Comparison of ENCODE assay signal across 8 cellular contexts in the genomic region with DNA sequence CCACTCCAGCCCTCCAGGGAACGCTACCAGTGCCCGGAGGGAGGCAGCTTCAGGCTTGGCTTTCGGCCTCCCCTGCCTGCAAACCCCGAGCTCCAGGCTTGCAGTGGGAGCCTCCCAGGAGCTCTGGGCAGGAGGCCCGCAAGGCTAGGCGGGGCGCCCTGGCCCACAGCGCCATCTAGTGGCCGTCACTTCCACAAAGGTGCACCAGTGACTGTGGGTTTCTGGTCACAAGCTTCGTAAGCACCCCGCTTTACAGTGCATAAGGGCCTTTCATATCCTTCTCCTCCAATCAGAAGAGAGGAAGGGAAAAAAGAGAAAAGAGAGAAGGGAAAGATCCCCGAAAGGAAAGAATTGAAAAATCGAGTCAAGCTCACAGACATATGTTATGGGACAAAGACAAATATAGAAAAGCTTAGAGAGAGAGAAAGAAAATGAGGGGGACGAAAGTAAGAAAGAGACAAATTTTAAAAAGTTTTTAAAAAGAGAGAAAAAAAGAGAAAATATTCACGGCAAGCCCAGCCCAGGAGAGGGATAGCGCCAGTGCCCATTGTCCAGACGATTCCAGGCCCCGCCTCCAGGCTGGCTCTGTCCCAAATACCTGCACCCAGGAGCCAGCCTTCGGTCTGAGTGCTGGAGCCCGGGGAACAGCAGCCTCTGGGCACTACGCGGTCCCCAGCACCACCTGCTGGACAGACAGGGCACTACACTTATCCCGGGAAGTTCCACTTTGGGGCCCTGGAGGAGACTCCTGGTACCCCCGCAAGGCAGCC.
A peak's percentile ranks its signal among the peaks of the same experiment; 100 is the strongest.
DNase-seq lines count a peak whose midpoint lies in the region; ATAC-seq and TF ChIP-seq lines count a peak whose summit lies in the region.

No MANE protein-coding gene starts in this region.

- H3K27me3 Mint-ChIP-seq in IgD-negative memory B cell = no peaks in the 10 kb centered on the region

- intact Hi-C loops in OCI-LY7 (cut with micrococcal nuclease; ENCODE audit: unreplicated experiment) = loop anchor here (1.0 to 5.0 kb wide), 6 partner anchors 288 to 958 kb away; no protein-coding TSS in a partner anchor
- intact Hi-C loops in esophagus muscularis mucosa (cut with DNase I) = loop anchor here (2.0 to 10.0 kb wide), 5 partner anchors 323 to 956 kb away; no protein-coding TSS in a partner anchor

- H3K36me3 Mint-ChIP-seq in IgD-negative memory B cell = no peaks in the 10 kb centered on the region

- no peak overlapping the region for H3K27ac ChIP-seq in OCI-LY7 (ENCODE audit: low read depth, low read length, poor library complexity, severe bottlenecking)
- H3K27ac ChIP-seq in esophagus muscularis mucosa (replicated peaks in 1 of 4) = peak overlapping the region; percentile 2 to 53 (median 30)
- no peak overlapping the region for H3K27ac ChIP-seq in mucosa of rectum (ENCODE audit: low read depth in 2 of 2, low read length in 2 of 2)

- no peaks in the 10 kb centered on the region; the same call in 1 of the 2 replicates for H4K20me1 ChIP-seq in OCI-LY7 (ENCODE audit: insufficient read depth, low read length)

- ATAC-seq in HG03460 (IDR thresholded peaks at IDR 0.05; ENCODE audit: unreplicated experiment) = no peak

- DNase-seq in GM10248 (ENCODE audit: extremely low spot score) (peak; percentile 87), OCI-LY7 (ENCODE audit: low spot score) (peak; percentile 77), activated T-cell treated with anti-CD3 and anti-CD28 coated beads for 48 hours (ENCODE audit: low read depth) (peak; percentile 68), esophagus muscularis mucosa (ENCODE audit: extremely low spot score) (no peak)
- DNase-seq in stimulated activated CD8-positive, alpha-beta memory T cell treated with anti-CD3 and anti-CD28 coated beads, Interleukin-4, amount 100 ng/mL, for 1 hour (ENCODE audit: low read depth in 2 of 2, low spot score in 1 of 2) = peak; percentile 34 to 41

- peak overlapping the region in 3 of 4 donors; percentile 48 to 89 (median 82) for H3K4me3 Mint-ChIP-seq in IgD-negative memory B cell

- CTCF ChIA-PET in GM10248 (lab: Yijun Ruan, JAX) (interaction anchor here (0.5 to 5.7 kb wide), 172 partner anchors 9 to 1684 kb away, joined by 3 to 92 read pairs (median 5); a partner anchor contains a TSS), OCI-LY7 (lab: Charles Lee; ENCODE audit: unreplicated experiment) (interaction anchor here (0.9 kb wide), 1 partner anchor 286 kb away, joined by 3 read pairs; no protein-coding TSS in a partner anchor)

- no peak for TF ChIP-seq POLR2A in esophagus muscularis mucosa (IDR thresholded peaks at IDR 0.05; ENCODE audit: low read depth)

- H3K27ac Mint-ChIP-seq in IgD-negative memory B cell = peak overlapping the region in 2 of 3 donors; percentile 13 to 63

- peak; percentile 90 for TF ChIP-seq CTCF in GM10248 (IDR thresholded peaks at IDR 0.05; ENCODE audit: control extremely low read depth, extremely low read depth, low read depth, missing control alignments)
- peak; percentile 82 for TF ChIP-seq CTCF in OCI-LY7 (conservative IDR thresholded peaks at IDR 0.05; ENCODE audit: low read length)
- peak; percentile 80 to 95 (median 82) for TF ChIP-seq CTCF in esophagus muscularis mucosa (IDR thresholded peaks at IDR 0.05)

- TF ChIP-seq EP300 in esophagus muscularis mucosa (IDR thresholded peaks at IDR 0.05) = no peak

- H3K9me3 Mint-ChIP-seq in IgD-negative memory B cell = no peaks in the 10 kb centered on the region

- no TSS peak for BruUV-seq in OCI-LY7 (replicated peaks; lab: Mats Ljungman, UMichigan)

- peaks cover 5 to 11% (median 9%) of the 10 kb centered on the region in 3 donors for H3K4me1 Mint-ChIP-seq in IgD-negative memory B cell

- no peaks in the 10 kb centered on the region for H3K9me2 ChIP-seq in OCI-LY7 (ENCODE audit: insufficient read depth, low read length)

- POLR2A ChIA-PET in GM10248 (lab: Yijun Ruan, JAX) = interaction anchor here (1.1 kb wide), 1 partner anchor 959 kb away, joined by 4 read pairs; no protein-coding TSS in a partner anchor
- POLR2A ChIA-PET in OCI-LY7 (lab: Charles Lee) = no interaction called here

- no peak overlapping the region for H2AFZ ChIP-seq in OCI-LY7 (ENCODE audit: low read length)

- no peaks in the 10 kb centered on the region for H3K9me3 ChIP-seq in OCI-LY7 (ENCODE audit: low read length)
- no peaks in the 10 kb centered on the region for H3K9me3 ChIP-seq in esophagus muscularis mucosa
- no peaks in the 10 kb centered on the region for H3K9me3 ChIP-seq in mucosa of rectum (ENCODE audit: control insufficient read depth in 2 of 2, low read length in 2 of 2)

- H3K4me3 ChIP-seq in OCI-LY7 (ENCODE audit: low read depth, low read length, poor library complexity, severe bottlenecking) = no peak overlapping the region
- H3K4me3 ChIP-seq in esophagus muscularis mucosa = peak overlapping the region; percentile 37 to 43 (median 40)
- peak overlapping the region; percentile 51 to 55 for H3K4me3 ChIP-seq in mucosa of rectum (ENCODE audit: low read length in 2 of 2)

- peaks cover 4% of the 10 kb centered on the region for H3K4me1 ChIP-seq in OCI-LY7 (ENCODE audit: insufficient read depth, low read length, poor library complexity, severe bottlenecking)
- H3K4me1 ChIP-seq in esophagus muscularis mucosa = peaks cover 20 to 27% (median 22%) of the 10 kb centered on the region in 4 donors
- H3K4me1 ChIP-seq in mucosa of rectum (ENCODE audit: control insufficient read depth in 2 of 2, insufficient read depth in 2 of 2, low read length in 2 of 2) = peaks cover 9% of the 10 kb centered on the region in 2 donors

- H3K36me3 ChIP-seq in OCI-LY7 (ENCODE audit: insufficient read depth, low read length) (no peaks in the 10 kb centered on the region), esophagus muscularis mucosa (peaks cover 5 to 21% (median 11%) of the 10 kb centered on the region in 4 donors), mucosa of rectum (ENCODE audit: control insufficient read depth in 2 of 2, insufficient read depth in 2 of 2, low read length in 2 of 2) (peaks cover 0 to 8% of the 10 kb centered on the region in 2 donors)

- H3K27me3 ChIP-seq in esophagus muscularis mucosa (no peaks in the 10 kb centered on the region), mucosa of rectum (ENCODE audit: control insufficient read depth in 2 of 2, insufficient read depth in 2 of 2, low read length in 2 of 2) (peaks cover 0 to 3% of the 10 kb centered on the region in 2 donors)

- no peak overlapping the region for H3K9ac ChIP-seq in mucosa of rectum (ENCODE audit: low read depth in 1 of 2, low read length in 2 of 2)

- H3K79me2 ChIP-seq in OCI-LY7 (ENCODE audit: insufficient read depth, low read depth, low read length) = no peaks in the 10 kb centered on the region

- 7% methylated on average over 24 of the region's 24 CpGs for WGBS in esophagus muscularis mucosa

- peak overlapping the region; percentile 7 for H3K4me2 ChIP-seq in OCI-LY7 (ENCODE audit: low read length)

Comparison
In these comparisons a context has a peak if more than half of its experiments do, and no peak if none do; other contexts are left out.
1. H3K27ac ChIP-seq: peak in esophagus muscularis mucosa (4 of 4); none in OCI-LY7 (single experiment) and mucosa of rectum (0 of 2).
2. Peak in every context shown above with its lines, with median percentiles within 50 percentile points of each other: CTCF ChIP-seq.